Comparison of ENCODE assay signal across 2 cellular contexts in genomic region chr22:21609556-21610157, GRCh38. TPM values are rescaled to one million over a fixed set of nuclear protein-coding genes. Genes with fewer than 3 reads are reported as not detected.
"Had no signal": no experiment of that assay in that cellular context is flagged by ENCODE, and none has a peak within 500 bp of the region (broad histone marks: within the 10 kb centered on the region; RNA-seq: fewer than 3 reads in every experiment).

No MANE protein-coding gene starts in this region.

RNA-seq across cellular contexts. Expression of gene CCDC116, which starts 22.9 kb away (rescaled TPM):
- total RNA-seq: H1 had no signal
- polyA plus RNA-seq: GM23338 had no signal
